In genomic region chr2:160380000-160380570, GRCh38 we compare ENCODE assay signal across 12 cellular contexts.
DNase-seq lines count a peak whose midpoint lies in the region; ATAC-seq, FAIRE-seq and TF ChIP-seq lines count a peak whose summit lies in the region.
"Had no signal": no experiment of that assay in that cellular context is flagged by ENCODE, and none has a peak within 500 bp of the region (broad histone marks: within the 10 kb centered on the region; RNA-seq: fewer than 3 reads in every experiment).

No MANE protein-coding gene starts in this region.

- 80% methylated on average over 7 of the region's 7 CpGs for WGBS in liver
- WGBS in HepG2 (ENCODE audit: low lambda C conversion rate): 95% methylated on average over 7 of the region's 7 CpGs

- POLR2A ChIA-PET in HepG2 (lab: Yijun Ruan, JAX): no interaction called here

- peaks cover 12 to 31% (median 14%) of the 10 kb centered on the region in 4 donors for H3K4me1 ChIP-seq in liver (ENCODE audit: control insufficient read depth in 4 of 4, insufficient read depth in 4 of 4, low read length in 3 of 4)
- H3K4me1 ChIP-seq in HepG2 (ENCODE audit: insufficient read depth, low read length): no peaks in the 10 kb centered on the region; the same call in 1 of the 2 replicates
- no peaks in the 10 kb centered on the region for H3K4me1 ChIP-seq in colonic mucosa
- peaks cover 11 to 24% of the 10 kb centered on the region in 2 donors for H3K4me1 ChIP-seq in uterus

- no peak overlapping the region for H3K4me3 Mint-ChIP-seq in nephron
- H3K4me3 Mint-ChIP-seq: activated CD4-positive, alpha-beta memory T cell treated with anti-CD3 and anti-CD28 coated beads, Interleukin-2, amount 10 ng/mL, durations not matched to agents 7 days and 5 days had no signal

- no peak for ATAC-seq in HepG2
- no peak for ATAC-seq in HG03039 (IDR thresholded peaks at IDR 0.05; ENCODE audit: unreplicated experiment)
- ATAC-seq in GM18870 (IDR thresholded peaks at IDR 0.05; ENCODE audit: unreplicated experiment): no peak

- no peak overlapping the region for H3K4me2 ChIP-seq in HepG2 (ENCODE audit: low read depth, low read length)

- TF ChIP-seq POLR2A in HepG2 (IDR thresholded peaks at IDR 0.05; ENCODE audit: insufficient read depth in 1 of 2, low read depth in 2 of 2, low read length in 2 of 2): no peak
- no peak for TF ChIP-seq POLR2A in uterus (IDR thresholded peaks at IDR 0.05)

- H3K27me3 ChIP-seq in liver (ENCODE audit: control insufficient read depth in 4 of 4, insufficient read depth in 4 of 4, low read length in 3 of 4) (no peaks in the 10 kb centered on the region), HepG2 (ENCODE audit: control insufficient read depth in 1 of 2, insufficient read depth in 2 of 2, low read length in 2 of 2) (no peaks in the 10 kb centered on the region), colonic mucosa (no peaks in the 10 kb centered on the region), uterus (no peaks in the 10 kb centered on the region)

- H3K36me3 ChIP-seq in liver (ENCODE audit: control insufficient read depth in 4 of 4, insufficient read depth in 3 of 4, low read depth in 1 of 4, low read length in 3 of 4) (no peaks in the 10 kb centered on the region), HepG2 (replicated peaks in 1 of 2; ENCODE audit: control insufficient read depth in 1 of 2, insufficient read depth in 2 of 2, low read length in 2 of 2) (no peaks in the 10 kb centered on the region; a peak in 1 of 5 replicates), colonic mucosa (no peaks in the 10 kb centered on the region), uterus (no peaks in the 10 kb centered on the region)

- TF ChIP-seq CTCF in liver (IDR thresholded peaks at IDR 0.05; ENCODE audit: low read depth, low read length, missing input control): no peak
- no peak for TF ChIP-seq CTCF in HepG2 (CRISPR knock-in tag; IDR thresholded peaks at IDR 0.05)
- TF ChIP-seq CTCF in colonic mucosa (IDR thresholded peaks at IDR 0.05): no peak
- no peak for TF ChIP-seq CTCF in nephron (IDR thresholded peaks at IDR 0.05; ENCODE audit: unreplicated experiment in 3 of 3)
- TF ChIP-seq CTCF in uterus (IDR thresholded peaks at IDR 0.05): no peak

- CTCF ChIA-PET in HepG2 (lab: Yijun Ruan, JAX; ENCODE audit: low intra/inter-chr PET ratio, low total read pairs): no interaction called here

- peak overlapping the region; percentile 6 to 78 (median 52) for H3K27ac Mint-ChIP-seq in nephron
- H3K27ac Mint-ChIP-seq: activated CD4-positive, alpha-beta memory T cell treated with anti-CD3 and anti-CD28 coated beads, Interleukin-2, amount 10 ng/mL, durations not matched to agents 7 days and 5 days had no signal

- H3K27me3 Mint-ChIP-seq in nephron (ENCODE audit: low read depth): no peaks in the 10 kb centered on the region
- H3K27me3 Mint-ChIP-seq: activated CD4-positive, alpha-beta memory T cell treated with anti-CD3 and anti-CD28 coated beads, Interleukin-2, amount 10 ng/mL, durations not matched to agents 7 days and 5 days had no signal

- intact Hi-C loops in HepG2 (cut with micrococcal nuclease; ENCODE audit: unreplicated experiment): no loop called here
- intact Hi-C loops in colonic mucosa (cut with DNase I): no loop called here
- intact Hi-C loops in uterus (cut with DNase I; ENCODE audit: low total_unique reads): no loop called here

- peaks cover 20% of the 10 kb centered on the region for H4K20me1 ChIP-seq in HepG2 (ENCODE audit: insufficient read depth, low read length)

- H3K79me2 ChIP-seq in HepG2 (ENCODE audit: insufficient read depth, low read length): peaks cover 11% of the 10 kb centered on the region

- no peak for TF ChIP-seq RAD21 in liver (IDR thresholded peaks at IDR 0.05)
- no peak for TF ChIP-seq RAD21 in HepG2 (CRISPR knock-in tag; IDR thresholded peaks at IDR 0.05)

- BruUV-seq in HepG2 (replicated peaks; lab: Mats Ljungman, UMichigan): no TSS peak

- H3K27ac ChIP-seq in liver (ENCODE audit: low read depth in 1 of 2, low read length in 2 of 2) (peak overlapping the region; percentile 57 to 59), HepG2 (ENCODE audit: extremely low read length, insufficient read depth, low read length) (no peak overlapping the region), colonic mucosa (peak overlapping the region; percentile 46), uterus (peak overlapping the region; percentile 60 to 64)

- H3K9me3 ChIP-seq in liver (ENCODE audit: control insufficient read depth in 4 of 4, low read length in 3 of 4): no peaks in the 10 kb centered on the region
- no peaks in the 10 kb centered on the region for H3K9me3 ChIP-seq in HepG2 (ENCODE audit: low read length)
- no peaks in the 10 kb centered on the region for H3K9me3 ChIP-seq in colonic mucosa
- H3K9me3 ChIP-seq in uterus: no peaks in the 10 kb centered on the region

- H3K9ac ChIP-seq in liver (ENCODE audit: low read depth in 1 of 2, low read length in 2 of 2): no peak overlapping the region
- H3K9ac ChIP-seq in HepG2 (ENCODE audit: insufficient read depth, low read depth, low read length): no peak overlapping the region
- no peak overlapping the region for H3K9ac ChIP-seq in colonic mucosa (ENCODE audit: low read depth in 2 of 2, low read length in 2 of 2)

- no peak overlapping the region for H3K4me3 ChIP-seq in liver (ENCODE audit: low read depth in 1 of 3, low read length in 3 of 3)
- no peak overlapping the region for H3K4me3 ChIP-seq in HepG2 (replicated peaks in 1 of 3; ENCODE audit: insufficient read depth in 1 of 3, low read depth in 2 of 3, low read length in 3 of 3)
- no peak overlapping the region for H3K4me3 ChIP-seq in colonic mucosa
- no peak overlapping the region for H3K4me3 ChIP-seq in uterus

- no peak for DNase-seq in HepG2 (ENCODE audit: low spot score)
- DNase-seq in colonic mucosa: no peak
- no peak for DNase-seq in uterus
- DNase-seq in activated effector memory CD4-positive, alpha-beta T cell treated with anti-CD3 and anti-CD28 coated beads, Interleukin-2, amount 50 U/mL, for 16 hours: no peak
- DNase-seq: activated CD4-positive, alpha-beta memory T cell treated with anti-CD3 and anti-CD28 coated beads, Interleukin-2, amount 10 ng/mL, durations not matched to agents 7 days and 5 days; aorta; C1 segment of cervical spinal cord; NCI-H1436 treated with DMSO at 0.1 percent for 48 hours had no signal

- in situ Hi-C loops in HepG2 (cut with HindIII; ENCODE audit: extremely low pct_ligation_motif_present, low pct_unique_long_range_greater_than_20kb): no loop called here

- peaks cover 71% of the 10 kb centered on the region for H3K4me1 Mint-ChIP-seq in nephron

- no peak overlapping the region for H2AFZ ChIP-seq in HepG2 (ENCODE audit: low read length)

- no peaks in the 10 kb centered on the region for H3K9me3 Mint-ChIP-seq in nephron
- H3K9me3 Mint-ChIP-seq: activated CD4-positive, alpha-beta memory T cell treated with anti-CD3 and anti-CD28 coated beads, Interleukin-2, amount 10 ng/mL, durations not matched to agents 7 days and 5 days had no signal

- TF ChIP-seq EP300 in HepG2 (IDR thresholded peaks at IDR 0.05; ENCODE audit: low read depth in 2 of 2, low read length in 2 of 2): no peak
- TF ChIP-seq EP300 in HepG2 (CRISPR knock-in tag; IDR thresholded peaks at IDR 0.05; ENCODE audit: borderline replicate concordance): no peak

- FAIRE-seq in HepG2 (lab: Jason Lieb, UNC): no peak

- no peaks in the 10 kb centered on the region for H3K36me3 Mint-ChIP-seq in nephron (ENCODE audit: low read depth)

TF ChIP-seq in HepG2, 621 proteins besides CTCF, POLR2A, EP300 and RAD21 (continues in another document):
- TF ChIP-seq ZNF382 (CRISPR knock-in tag; IDR thresholded peaks at IDR 0.05; ENCODE audit: borderline replicate concordance) (no peak), ZNF280D (CRISPR knock-in tag; IDR thresholded peaks at IDR 0.05) (no peak)
